Comparison of ENCODE assay signal across 1 cellular context in the genomic region with DNA sequence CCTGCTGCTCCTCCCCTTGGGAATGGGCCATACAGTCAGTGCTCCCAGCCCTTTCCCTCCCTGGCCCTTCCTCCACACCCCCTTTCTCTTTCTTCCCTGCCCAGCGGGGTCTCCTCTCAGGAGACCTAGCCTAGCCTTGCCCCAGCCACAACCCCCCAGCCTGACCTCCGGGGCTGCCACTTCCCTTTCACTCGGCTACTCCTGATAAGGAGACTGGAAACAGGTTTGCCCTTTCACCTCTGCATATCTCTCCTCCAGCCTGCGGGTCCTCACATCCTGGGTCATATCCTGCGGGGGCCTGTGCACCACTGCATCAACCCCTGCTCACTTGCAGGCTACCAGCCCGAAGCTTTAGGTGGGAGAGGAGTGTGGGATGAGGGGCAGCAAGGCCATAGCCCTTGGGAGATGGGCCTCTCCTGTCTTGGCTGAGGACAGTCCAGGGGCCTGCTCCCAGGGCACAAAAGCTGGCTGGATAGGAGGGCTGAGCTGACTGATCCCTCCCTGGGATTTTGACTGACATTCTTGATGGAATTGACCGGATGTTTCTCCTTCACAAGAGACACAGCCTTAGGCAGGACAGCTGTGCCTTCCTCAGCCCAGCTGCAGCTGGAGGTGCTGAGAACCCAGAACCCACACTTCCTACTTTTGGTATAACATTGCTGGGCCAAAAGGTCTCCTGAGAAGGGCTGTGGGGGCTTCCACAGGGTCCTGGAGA.
TF ChIP-seq lines count a peak whose summit lies in the region.

No MANE protein-coding gene starts in this region.

TF ChIP-seq in HEK293, 187 proteins besides CTCF, POLR2A, EP300 and RAD21 (continued from another document):
- no peak for TF ChIP-seq MEIS1 (CRISPR knock-in tag; IDR thresholded peaks at IDR 0.05; ENCODE audit: borderline replicate concordance)
